Comparison of ENCODE assay signal across 8 cellular contexts in genomic region chr13:109412232-109412935, GRCh38.
A peak's percentile ranks its signal among the peaks of the same experiment; 100 is the strongest.
DNase-seq lines count a peak whose midpoint lies in the region; ATAC-seq and TF ChIP-seq lines count a peak whose summit lies in the region.

No MANE protein-coding gene starts in this region.

- no peak overlapping the region for H3K56ac ChIP-seq in H9 (ENCODE audit: insufficient read length, low read depth, low read length)

- no peak overlapping the region for H4K5ac ChIP-seq in H9 (ENCODE audit: insufficient read length, low read depth, low read length)

- no peak for TF ChIP-seq CTCF in H9 (conservative IDR thresholded peaks at IDR 0.05)
- TF ChIP-seq CTCF in nephron progenitor cell (IDR thresholded peaks at IDR 0.05), result no peak

- H2BK20ac ChIP-seq in H9 (ENCODE audit: low read depth, low read length, poor library complexity, severe bottlenecking), result no peak overlapping the region

- H3K14ac ChIP-seq in H9 (ENCODE audit: insufficient read depth, low read length), result no peak overlapping the region

- H3K27me3 Mint-ChIP-seq in H9 (ENCODE audit: low read depth), result peaks cover 3% of the 10 kb centered on the region
- no peaks in the 10 kb centered on the region for H3K27me3 Mint-ChIP-seq in nephron progenitor cell (ENCODE audit: low read depth, poor library complexity)

- H4K20me1 ChIP-seq in H9 (ENCODE audit: control insufficient read depth, insufficient read depth, insufficient read length), result no peaks in the 10 kb centered on the region

- H3K36me3 Mint-ChIP-seq in H9 (ENCODE audit: insufficient read depth in 1 of 3, low read depth in 3 of 3) (no peaks in the 10 kb centered on the region), nephron progenitor cell (ENCODE audit: low read depth) (no peaks in the 10 kb centered on the region)

- peaks cover 5 to 8% of the 10 kb centered on the region in 2 experiments for H3K4me1 Mint-ChIP-seq in H9
- peaks cover 48% of the 10 kb centered on the region for H3K4me1 Mint-ChIP-seq in nephron progenitor cell

- no peaks in the 10 kb centered on the region for H3K79me2 ChIP-seq in H9 (ENCODE audit: insufficient read depth, low read length)

- no peak overlapping the region for H3K23ac ChIP-seq in H9 (ENCODE audit: insufficient read length, low read depth, low read length)

- H2AFZ ChIP-seq in H9 (ENCODE audit: low read length), result no peak overlapping the region

- no peak overlapping the region for H3K9ac ChIP-seq in H9 (ENCODE audit: extremely low read depth, insufficient read length, low read length)

- no peak overlapping the region for H3K27ac ChIP-seq in H9 (ENCODE audit: insufficient read length, low read depth, low read length)

- H3K4me1 ChIP-seq in H9 (ENCODE audit: insufficient read depth, low read length), result 0 out of 2 replicates have a peak, but pooled peaks cover 2% of the 10 kb centered on the region

- no peaks in the 10 kb centered on the region for H3K23me2 ChIP-seq in H9 (ENCODE audit: insufficient read length, low read depth, low read length, poor library complexity, severe bottlenecking)

- no peak overlapping the region for H2AK5ac ChIP-seq in H9 (ENCODE audit: insufficient read length, low read length)

- DNase-seq in H9 (peak; percentile 46), NCI-H82 treated with DMSO at 0.1 percent for 48 hours (lab: John Stamatoyannopoulos, UW; ENCODE audit: unreplicated experiment) (peak; percentile 83), epidermal melanocyte (ENCODE audit: insufficient read length, low spot score) (peak; percentile 41), nephron progenitor cell (peak; percentile 72)
- no peak for DNase-seq in activated CD4-positive, alpha-beta T cell treated with anti-CD3 and anti-CD28 coated beads for 1 hour

- no peak overlapping the region for H3K4ac ChIP-seq in H9 (ENCODE audit: low read depth, low read length)

- no peak overlapping the region for H2BK12ac ChIP-seq in H9 (ENCODE audit: insufficient read length, low read depth, low read length)

- H4K91ac ChIP-seq in H9 (ENCODE audit: insufficient read length, low read depth, low read length), result no peak overlapping the region

- H3K9me3 ChIP-seq in H9 (ENCODE audit: control insufficient read depth, low read depth, low read length), result no peaks in the 10 kb centered on the region

- no peak overlapping the region for H2BK5ac ChIP-seq in H9 (ENCODE audit: insufficient read length, low read length)

- no peak overlapping the region for H3T11ph ChIP-seq in H9 (ENCODE audit: low read length)

- no peak overlapping the region for H3K27ac Mint-ChIP-seq in H9
- H3K27ac Mint-ChIP-seq in nephron progenitor cell, result peak overlapping the region; percentile 95

- H3K27me3 ChIP-seq in H9 (ENCODE audit: insufficient read depth, low read length), result no peaks in the 10 kb centered on the region

- H3K4me3 Mint-ChIP-seq in H9, result no peak overlapping the region
- peak overlapping the region; percentile 64 for H3K4me3 Mint-ChIP-seq in nephron progenitor cell

- no peak overlapping the region for H3K18ac ChIP-seq in H9 (ENCODE audit: insufficient read length, low read depth, low read length)

- no CpG with 5 or more reads among the region's 15 CpGs for WGBS in H9 (ENCODE audit: extremely low coverage, insufficient read length, low lambda C conversion rate)

- no peak overlapping the region for H4K8ac ChIP-seq in H9 (replicated peaks; ENCODE audit: insufficient read length, low read depth, low read length)

- no peak overlapping the region for H2BK15ac ChIP-seq in H9 (ENCODE audit: low read depth, low read length)

- H3K79me1 ChIP-seq in H9 (ENCODE audit: insufficient read depth, low read depth, low read length, poor library complexity, severe bottlenecking), result no peaks in the 10 kb centered on the region

- H3K9me3 Mint-ChIP-seq in H9 (no peaks in the 10 kb centered on the region), nephron progenitor cell (no peaks in the 10 kb centered on the region)

- no peak for ATAC-seq in GM21786 (IDR thresholded peaks at IDR 0.05; ENCODE audit: unreplicated experiment)
- ATAC-seq in GM18868 (IDR thresholded peaks at IDR 0.05; ENCODE audit: unreplicated experiment), result no peak
- ATAC-seq in GM19395 (IDR thresholded peaks at IDR 0.05; ENCODE audit: unreplicated experiment), result no peak

- no peak overlapping the region for H3K4me2 ChIP-seq in H9 (ENCODE audit: insufficient read depth, insufficient read length, low read length)

- H2BK120ac ChIP-seq in H9 (ENCODE audit: low read depth, low read length, poor library complexity, severe bottlenecking), result no peak overlapping the region
